8 cellular contexts compared by ENCODE assay signal in genomic region chr1:9787702-9788101, GRCh38. TPM values are rescaled to one million over a fixed set of nuclear protein-coding genes. Genes with fewer than 3 reads are reported as not detected.
DNase-seq lines count a peak whose midpoint lies in the region; ATAC-seq, FAIRE-seq and TF ChIP-seq lines count a peak whose summit lies in the region.

No MANE protein-coding gene starts in this region.

- no peak for FAIRE-seq in urothelium cell line (lab: Jason Lieb, UNC)

- no peaks in the 10 kb centered on the region for H3K36me3 ChIP-seq in mucosa of descending colon (ENCODE audit: low read depth)

- TF ChIP-seq CTCF in GM10266 (IDR thresholded peaks at IDR 0.05; ENCODE audit: control insufficient read depth, insufficient read depth, low read depth, missing control alignments) = no peak
- no peak for TF ChIP-seq CTCF in mucosa of descending colon (IDR thresholded peaks at IDR 0.05)

- DNase-seq in GM10266 (ENCODE audit: extremely low spot score) = peak; percentile 42
- peak; percentile 44 for DNase-seq in activated CD4-positive, CD25-positive, alpha-beta regulatory T cell treated with anti-CD3 and anti-CD28 coated beads, Interleukin-2, amount 50 U/mL, for 72 hours
- peak in 1 of 3 donors; percentile 44 for DNase-seq in mucosa of descending colon
- DNase-seq in urothelium cell line (ENCODE audit: low spot score) = no peak
- DNase-seq in GM03348 (ENCODE audit: low spot score) = no peak
- no peak for DNase-seq in COLO829 (ENCODE audit: low spot score)
- no peak for DNase-seq in NCI-H1092 treated with DMSO at 0.1 percent for 48 hours (lab: John Stamatoyannopoulos, UW)

- intact Hi-C loops in mucosa of descending colon (cut with DNase I, micrococcal nuclease) = loop anchor here in 1 of 2 donors (10.0 kb wide), 1 partner anchor 77 kb away; no protein-coding TSS in a partner anchor

- no peaks in the 10 kb centered on the region for H3K9me3 ChIP-seq in mucosa of descending colon

- H3K4me1 ChIP-seq in mucosa of descending colon (ENCODE audit: low read depth) = no peaks in the 10 kb centered on the region

- peak; percentile 42 for ATAC-seq in HG03060 (IDR thresholded peaks at IDR 0.05; ENCODE audit: low read depth, unreplicated experiment)
- ATAC-seq in mucosa of descending colon = peak; percentile 67

- no peak overlapping the region for H3K4me3 ChIP-seq in mucosa of descending colon

RNA-seq across cellular contexts. Expression of gene CLSTN1, which starts 36.1 kb away (rescaled TPM):
- total RNA-seq in mucosa of descending colon = 100 to 1,000 TPM; 166 to 275 (median 224) TPM

Comparison
In these comparisons a context has a peak if more than half of its experiments do, and no peak if none do; other contexts are left out.
1. DNase-seq: peak in GM10266 (single experiment) and activated CD4-positive, CD25-positive, alpha-beta regulatory T cell treated with anti-CD3 and anti-CD28 coated beads, Interleukin-2, amount 50 U/mL, for 72 hours (single experiment); none in urothelium cell line (single experiment), GM03348 (single experiment), COLO829 (single experiment) and NCI-H1092 treated with DMSO at 0.1 percent for 48 hours (single experiment).